Comparison of ENCODE assay signal across 8 cellular contexts in genomic region chr20:51456511-51457280, GRCh38.
DNase-seq lines count a peak whose midpoint lies in the region; ATAC-seq, FAIRE-seq and TF ChIP-seq lines count a peak whose summit lies in the region.

No MANE protein-coding gene starts in this region.

- H3K27ac Mint-ChIP-seq in CD8-positive, alpha-beta T cell: no peak overlapping the region

- peak overlapping the region; percentile 17 to 36 (median 32) for H3K4me3 ChIP-seq in esophagus muscularis mucosa
- no peak overlapping the region for H3K4me3 ChIP-seq in CD8-positive, alpha-beta T cell (ENCODE audit: low read depth, low read length)

- H3K9me3 Mint-ChIP-seq in CD8-positive, alpha-beta T cell: no peaks in the 10 kb centered on the region

- no peak overlapping the region for H3K4me3 Mint-ChIP-seq in CD8-positive, alpha-beta T cell

- no peak for TF ChIP-seq CTCF in esophagus muscularis mucosa (IDR thresholded peaks at IDR 0.05)
- TF ChIP-seq CTCF in CD8-positive, alpha-beta T cell (IDR thresholded peaks at IDR 0.05): no peak

- 30% methylated on average over 6 of the region's 16 CpGs for WGBS in esophagus muscularis mucosa

- H3K36me3 Mint-ChIP-seq in CD8-positive, alpha-beta T cell: peaks cover 71% of the 10 kb centered on the region

- ATAC-seq in GM18858 (IDR thresholded peaks at IDR 0.05; ENCODE audit: unreplicated experiment): no peak
- ATAC-seq in CD8-positive, alpha-beta T cell: no peak

- peak overlapping the region; percentile 75 to 85 (median 80) for H3K27ac ChIP-seq in esophagus muscularis mucosa (replicated peaks in 1 of 4)
- H3K27ac ChIP-seq in CD8-positive, alpha-beta T cell (ENCODE audit: low read depth, low read length): no peak overlapping the region

- no peak for TF ChIP-seq EP300 in esophagus muscularis mucosa (IDR thresholded peaks at IDR 0.05)

- CTCF ChIA-PET in CD8-positive, alpha-beta T cell (lab: Charles Lee): interaction anchor here (0.9 to 2.2 kb wide), 3 partner anchors 16 to 82 kb away, joined by 4 to 6 read pairs (median 4); no protein-coding TSS in a partner anchor

- FAIRE-seq in HTR-8/SVneo (lab: Jason Lieb, UNC) (peak; percentile 99), urothelium cell line (lab: Jason Lieb, UNC) (peak; percentile 95)

- peaks cover 4% of the 10 kb centered on the region for H3K4me1 Mint-ChIP-seq in CD8-positive, alpha-beta T cell (ENCODE audit: low read depth)

- TF ChIP-seq POLR2A in esophagus muscularis mucosa (IDR thresholded peaks at IDR 0.05; ENCODE audit: low read depth): no peak

- peaks cover 0 to 23% (median 2%) of the 10 kb centered on the region in 4 donors for H3K36me3 ChIP-seq in esophagus muscularis mucosa
- peaks cover 33% of the 10 kb centered on the region for H3K36me3 ChIP-seq in CD8-positive, alpha-beta T cell (ENCODE audit: insufficient read depth, low read length)

- H3K4me1 ChIP-seq in esophagus muscularis mucosa: peaks cover 17 to 30% (median 23%) of the 10 kb centered on the region in 4 donors
- H3K4me1 ChIP-seq in CD8-positive, alpha-beta T cell (ENCODE audit: insufficient read depth, low read length): no peaks in the 10 kb centered on the region

- no peaks in the 10 kb centered on the region for H3K27me3 Mint-ChIP-seq in CD8-positive, alpha-beta T cell (ENCODE audit: low read depth)

- DNase-seq in Ammon's horn (ENCODE audit: low spot score) (peak; percentile 89), HTR-8/SVneo (ENCODE audit: insufficient read length, low spot score) (peak; percentile 99), SW 1271 (lab: John Stamatoyannopoulos, UW) (peak; percentile 76 to 95), esophagus muscularis mucosa (ENCODE audit: extremely low spot score) (peak; percentile 98), mucosa of gallbladder (ENCODE audit: low spot score) (peak; percentile 96), urothelium cell line (ENCODE audit: low spot score) (peak; percentile 98)
- DNase-seq in CD8-positive, alpha-beta T cell: no peak

- POLR2A ChIA-PET in CD8-positive, alpha-beta T cell (lab: Charles Lee): interaction anchor here (0.5 kb wide), 1 partner anchor 134 kb away, joined by 3 read pairs; no protein-coding TSS in a partner anchor

- no peaks in the 10 kb centered on the region for H3K27me3 ChIP-seq in esophagus muscularis mucosa
- no peaks in the 10 kb centered on the region for H3K27me3 ChIP-seq in CD8-positive, alpha-beta T cell (ENCODE audit: insufficient read depth, low read length)

- intact Hi-C loops in esophagus muscularis mucosa (cut with DNase I): loop anchor here (5.0 to 10.0 kb wide), 2 partner anchors 106 to 138 kb away; no protein-coding TSS in a partner anchor
- intact Hi-C loops in CD8-positive, alpha-beta T cell (cut with DNase I, micrococcal nuclease): no loop called here

- no peaks in the 10 kb centered on the region for H3K9me3 ChIP-seq in esophagus muscularis mucosa
- H3K9me3 ChIP-seq in CD8-positive, alpha-beta T cell (ENCODE audit: low read length): no peaks in the 10 kb centered on the region

Comparison
In these comparisons a context has a peak if more than half of its experiments do, and no peak if none do; other contexts are left out.
1. DNase-seq: peak in Ammon's horn (single experiment), HTR-8/SVneo (single experiment), SW 1271 (2 of 2), esophagus muscularis mucosa (single experiment), mucosa of gallbladder (single experiment) and urothelium cell line (single experiment); none in CD8-positive, alpha-beta T cell (0 of 7).